23 cellular contexts compared by ENCODE assay signal in the genomic region with DNA sequence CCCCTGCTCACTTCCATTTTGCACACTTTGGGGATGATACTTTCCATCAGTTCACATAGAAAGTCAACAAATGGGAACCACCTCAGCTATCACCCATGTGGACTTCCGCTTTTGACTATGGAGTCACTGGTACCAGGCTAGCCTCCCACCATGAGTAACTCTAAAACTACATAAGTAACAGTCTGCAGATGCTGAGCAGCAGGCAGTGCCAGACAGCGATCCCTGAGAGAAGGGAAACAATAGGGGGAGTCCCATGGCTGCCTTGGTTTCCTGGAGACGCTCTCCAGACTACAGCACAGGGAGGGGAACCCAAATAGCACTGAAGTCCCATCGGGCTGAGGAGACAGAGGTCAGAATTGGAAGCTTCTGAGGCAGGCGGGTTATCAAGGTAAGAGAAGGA. TPM values are rescaled to one million over a fixed set of nuclear protein-coding genes. Genes with fewer than 3 reads are reported as not detected.
"Had no signal": no experiment of that assay in that cellular context is flagged by ENCODE, and none has a peak within 500 bp of the region (broad histone marks: within the 10 kb centered on the region; RNA-seq: fewer than 3 reads in every experiment).

No MANE protein-coding gene starts in this region.

- H3K27me3 ChIP-seq: neutrophil, right atrium auricular region, tibial nerve had no signal

- H3K27ac ChIP-seq: dorsolateral prefrontal cortex, heart left ventricle, neutrophil, right atrium auricular region, tibial nerve had no signal

- H3K4me3 ChIP-seq: dorsolateral prefrontal cortex, heart left ventricle, mucosa of descending colon, right atrium auricular region, tibial nerve had no signal

- H3K36me3 ChIP-seq: heart left ventricle, neutrophil, right atrium auricular region, tibial nerve had no signal

- ATAC-seq: heart left ventricle; mucosa of descending colon; naive thymus-derived CD8-positive, alpha-beta T cell had no signal

- DNase-seq: cortex of kidney; effector CD8-positive, alpha-beta T cell; foreskin melanocyte; heart left ventricle; hippocampal formation; kidney glomerular epithelial cell; mesendoderm; naive thymus-derived CD8-positive, alpha-beta T cell; small intestine; stimulated activated CD4-positive, alpha-beta T cell treated with anti-CD3 and anti-CD28 coated beads, Interleukin-2, amount 100 ng/mL, for 48 hours; stimulated activated naive CD4-positive, alpha-beta T cell treated with Interleukin-2 at 50 U/mL for 16 hours had no signal

- H3K9me3 ChIP-seq: neutrophil had no signal

- H3K4me1 ChIP-seq: heart left ventricle, right atrium auricular region, tibial nerve had no signal

- FAIRE-seq: small intestine had no signal

RNA-seq across cellular contexts. Expression of a gene that starts 2.8 kb away (rescaled TPM):
- total RNA-seq: dorsolateral prefrontal cortex; heart left ventricle; liver; lung microvascular endothelial cell; naive thymus-derived CD8-positive, alpha-beta T cell; osteoblast; pulmonary artery endothelial cell; right atrium auricular region; temporal lobe; tibial nerve; ureter had no signal
- polyA plus RNA-seq: heart left ventricle; naive thymus-derived CD8-positive, alpha-beta T cell; neural cell had no signal

RNA-seq across cellular contexts. Expression of a gene that starts 12.7 kb away (rescaled TPM):
- total RNA-seq: dorsolateral prefrontal cortex; heart left ventricle; liver; lung microvascular endothelial cell; naive thymus-derived CD8-positive, alpha-beta T cell; osteoblast; pulmonary artery endothelial cell; right atrium auricular region; temporal lobe; tibial nerve had no signal
- polyA plus RNA-seq: heart left ventricle; liver; naive thymus-derived CD8-positive, alpha-beta T cell; neural cell had no signal

RNA-seq across cellular contexts. Expression of a gene that starts 38.4 kb away (rescaled TPM):
- total RNA-seq: naive thymus-derived CD8-positive, alpha-beta T cell; osteoblast; pulmonary artery endothelial cell; temporal lobe had no signal
- polyA plus RNA-seq: naive thymus-derived CD8-positive, alpha-beta T cell; neural cell had no signal

RNA-seq across cellular contexts. Expression of a gene that starts 42.2 kb away (rescaled TPM):
- total RNA-seq: lung microvascular endothelial cell, osteoblast, pulmonary artery endothelial cell, temporal lobe, tibial nerve had no signal
- polyA plus RNA-seq: heart left ventricle had no signal

RNA-seq across cellular contexts. Expression of a gene that starts 50.1 kb away (rescaled TPM):
- total RNA-seq: lung microvascular endothelial cell, osteoblast, pulmonary artery endothelial cell, temporal lobe had no signal
- polyA plus RNA-seq: neural cell had no signal
